In genomic region chr1:89728381-89728780, GRCh38 we compare ENCODE assay signal across 21 cellular contexts.
DNase-seq lines count a peak whose midpoint lies in the region; ATAC-seq and TF ChIP-seq lines count a peak whose summit lies in the region.
"Had no signal": no experiment of that assay in that cellular context is flagged by ENCODE, and none has a peak within 500 bp of the region (broad histone marks: within the 10 kb centered on the region; RNA-seq: fewer than 3 reads in every experiment).

No MANE protein-coding gene starts in this region.

- peaks cover 53% of the 10 kb centered on the region for H3K36me3 Mint-ChIP-seq in activated CD8-positive, alpha-beta T cell treated with anti-CD3 and anti-CD28 coated beads for 36 hours (ENCODE audit: low read depth)

- no peaks in the 10 kb centered on the region for H3K9me3 ChIP-seq in heart left ventricle
- H3K9me3 ChIP-seq in right atrium auricular region: no peaks in the 10 kb centered on the region
- no peaks in the 10 kb centered on the region for H3K9me3 ChIP-seq in thyroid gland

- 57 to 72% (median 63%) methylated on average over 4 of the region's 4 CpGs for WGBS in heart left ventricle, 4 donors
- 69 to 80% methylated on average over 4 of the region's 4 CpGs for WGBS in thyroid gland, 2 donors

- H3K4me1 Mint-ChIP-seq in activated CD8-positive, alpha-beta T cell treated with anti-CD3 and anti-CD28 coated beads for 36 hours (ENCODE audit: low read depth): peaks cover 85% of the 10 kb centered on the region

- no peaks in the 10 kb centered on the region for H3K36me3 ChIP-seq in heart left ventricle
- H3K36me3 ChIP-seq in right atrium auricular region: no peaks in the 10 kb centered on the region
- no peaks in the 10 kb centered on the region for H3K36me3 ChIP-seq in thyroid gland

- H3K4me3 Mint-ChIP-seq in activated CD8-positive, alpha-beta T cell treated with anti-CD3 and anti-CD28 coated beads for 36 hours: no peak overlapping the region
- H3K4me3 Mint-ChIP-seq: nephron progenitor cell had no signal

- ATAC-seq in heart left ventricle: peak; percentile 16 to 72 (median 35)
- ATAC-seq in activated CD8-positive, alpha-beta T cell treated with anti-CD3 and anti-CD28 coated beads for 36 hours: no peak

- intact Hi-C loops in heart left ventricle (cut with DNase I): loop anchor here in 2 of 10 donors (5.0 kb wide), 2 partner anchors 34 to 36 kb away; no protein-coding TSS in a partner anchor
- intact Hi-C loops in cardiac septum (cut with DNase I): no loop called here
- intact Hi-C loops in activated CD8-positive, alpha-beta T cell treated with anti-CD3 and anti-CD28 coated beads for 36 hours (cut with micrococcal nuclease): no loop called here
- intact Hi-C loops in thyroid gland (cut with DNase I): no loop called here

- POLR2A ChIA-PET in activated CD8-positive, alpha-beta T cell treated with anti-CD3 and anti-CD28 coated beads for 36 hours (lab: Charles Lee): interaction anchor here (1.2 to 1.3 kb wide), 2 partner anchors 11 to 114 kb away, joined by 3 to 7 read pairs; no protein-coding TSS in a partner anchor

- CTCF ChIA-PET in activated CD8-positive, alpha-beta T cell treated with anti-CD3 and anti-CD28 coated beads for 36 hours (lab: Charles Lee): no interaction called here

- H3K27ac Mint-ChIP-seq in activated CD8-positive, alpha-beta T cell treated with anti-CD3 and anti-CD28 coated beads for 36 hours: peak overlapping the region; percentile 55
- H3K27ac Mint-ChIP-seq: nephron progenitor cell, progenitor cell of endocrine pancreas had no signal

- H3K27me3 Mint-ChIP-seq in activated CD8-positive, alpha-beta T cell treated with anti-CD3 and anti-CD28 coated beads for 36 hours: no peaks in the 10 kb centered on the region
- H3K27me3 Mint-ChIP-seq: progenitor cell of endocrine pancreas had no signal

- peaks cover 11% of the 10 kb centered on the region for H3K9me3 Mint-ChIP-seq in activated CD8-positive, alpha-beta T cell treated with anti-CD3 and anti-CD28 coated beads for 36 hours

- no peaks in the 10 kb centered on the region for H3K27me3 ChIP-seq in heart left ventricle
- no peaks in the 10 kb centered on the region for H3K27me3 ChIP-seq in right atrium auricular region
- H3K27me3 ChIP-seq in thyroid gland: no peaks in the 10 kb centered on the region

- DNase-seq in heart left ventricle: no peak
- DNase-seq in cardiac septum (ENCODE audit: low spot score): no peak
- no peak for DNase-seq in activated CD8-positive, alpha-beta T cell treated with anti-CD3 and anti-CD28 coated beads for 36 hours
- no peak for DNase-seq in right atrium auricular region (ENCODE audit: low spot score)
- no peak for DNase-seq in thyroid gland
- no peak for DNase-seq in midbrain (lab: John Stamatoyannopoulos, UW)
- DNase-seq in NCI-H1105 (lab: John Stamatoyannopoulos, UW): no peak
- no peak for DNase-seq in DMS153 treated with DMSO at 0.1 percent for 48 hours (lab: John Stamatoyannopoulos, UW; ENCODE audit: unreplicated experiment)
- DNase-seq: activated effector memory CD4-positive, alpha-beta T cell treated with Interleukin-2 at 50 U/mL for 16 hours; anterior cingulate cortex; EL; GM23248; NCI-H1048; NCI-H2029; NCI-H446 treated with DMSO at 0.1 percent for 48 hours; nephron progenitor cell; stimulated activated CD4-positive, alpha-beta T cell treated with anti-CD3 and anti-CD28 coated beads, Interleukin-4, amount 100 ng/mL, for 1 hour had no signal

- H3K4me3 ChIP-seq in heart left ventricle (peak overlapping the region in 4 of 12 donors; percentile 4 to 24 (median 20)), right atrium auricular region (no peak overlapping the region), thyroid gland (replicated peaks in 1 of 3) (no peak overlapping the region)
- H3K4me3 ChIP-seq: GM23248, smooth muscle cell had no signal

- TF ChIP-seq POLR2A in heart left ventricle (IDR thresholded peaks at IDR 0.05): no peak
- no peak for TF ChIP-seq POLR2A in thyroid gland (IDR thresholded peaks at IDR 0.05)

- TF ChIP-seq CTCF in heart left ventricle (IDR thresholded peaks at IDR 0.05) (no peak), right atrium auricular region (IDR thresholded peaks at IDR 0.05) (no peak), thyroid gland (IDR thresholded peaks at IDR 0.05) (no peak)
- TF ChIP-seq CTCF in activated CD8-positive, alpha-beta T cell treated with anti-CD3 and anti-CD28 coated beads for 36 hours (IDR thresholded peaks at IDR 0.05): no peak

- peak overlapping the region; percentile 14 to 84 (median 62) for H3K27ac ChIP-seq in heart left ventricle
- H3K27ac ChIP-seq in right atrium auricular region: peak overlapping the region; percentile 8 to 11
- peak overlapping the region in 2 of 3 donors; percentile 13 to 28 for H3K27ac ChIP-seq in thyroid gland
- H3K27ac ChIP-seq: GM23248, KMS-11, RWPE1 had no signal

- H3K4me1 ChIP-seq in heart left ventricle (peaks cover 0 to 48% (median 28%) of the 10 kb centered on the region in 12 donors), right atrium auricular region (peaks cover 0 to 27% of the 10 kb centered on the region in 2 donors), thyroid gland (no peaks in the 10 kb centered on the region)

Comparison
In these comparisons a context has a peak if more than half of its experiments do, and no peak if none do; other contexts are left out.
1. H3K27ac ChIP-seq: peak in every context shown above with its lines; median percentile 62 in heart left ventricle; 20 in thyroid gland; 10 in right atrium auricular region.